ENCODE assay signal across 8 cellular contexts in genomic region chr5:136062563-136063274, GRCh38. TPM values are rescaled to one million over a fixed set of nuclear protein-coding genes. Genes with fewer than 3 reads are reported as not detected.
DNase-seq lines count a peak whose midpoint lies in the region; ATAC-seq, FAIRE-seq and TF ChIP-seq lines count a peak whose summit lies in the region.

No MANE protein-coding gene starts in this region.

- no peak for FAIRE-seq in H54 (lab: Jason Lieb, UNC)

- DNase-seq in NCI-H510A treated with DMSO at 0.1 percent for 48 hours (lab: John Stamatoyannopoulos, UW) (peak; percentile 19), NCI-H510A (lab: John Stamatoyannopoulos, UW) (no peak), SKM-1 treated with dmso at 0.1 percent for 144 hours (lab: John Stamatoyannopoulos, UW; ENCODE audit: unreplicated experiment) (peak; percentile 59), germinal center (ENCODE audit: low spot score) (peak; percentile 32), tibial nerve (ENCODE audit: low spot score in 2 of 2) (no peak), H54 (ENCODE audit: insufficient read length, low spot score) (no peak)

- TF ChIP-seq CTCF in tibial nerve (IDR thresholded peaks at IDR 0.05) = peak in 3 of 5 experiments; percentile 25 to 57 (median 25)

- no peak overlapping the region for H3K27ac ChIP-seq in tibial nerve

- no peak for TF ChIP-seq POLR2A in tibial nerve (IDR thresholded peaks at IDR 0.05)
- TF ChIP-seq POLR2A in H54 (IDR thresholded peaks at IDR 0.05; ENCODE audit: low read depth, low read length) = no peak

- peaks cover 0 to 48% (median 0%) of the 10 kb centered on the region in 3 donors for H3K36me3 ChIP-seq in tibial nerve

- H3K9me3 ChIP-seq in tibial nerve = no peaks in the 10 kb centered on the region

- 66 to 73% methylated on average over 5 of the region's 5 CpGs for WGBS in tibial nerve, 2 donors

- peak; percentile 71 for ATAC-seq in GM19372 (IDR thresholded peaks at IDR 0.05; ENCODE audit: low read depth, unreplicated experiment)
- ATAC-seq in HG03521 (IDR thresholded peaks at IDR 0.05; ENCODE audit: unreplicated experiment) = peak; percentile 74

- peaks cover 0 to 42% (median 10%) of the 10 kb centered on the region in 4 donors for H3K4me1 ChIP-seq in tibial nerve

- no peak for TF ChIP-seq EP300 in tibial nerve (IDR thresholded peaks at IDR 0.05)

- no peak overlapping the region for H3K4me3 ChIP-seq in tibial nerve

- H3K27me3 ChIP-seq in tibial nerve = no peaks in the 10 kb centered on the region

RNA-seq across cellular contexts. Expression of gene TGFBI, which starts 33.9 kb away (rescaled TPM):
- total RNA-seq in tibial nerve = 100 to 1,000 TPM; 158 to 291 (median 212) TPM

Comparison
In these comparisons a context has a peak if more than half of its experiments do, and no peak if none do; other contexts are left out.
1. DNase-seq: peak in NCI-H510A treated with DMSO at 0.1 percent for 48 hours (single experiment), SKM-1 treated with dmso at 0.1 percent for 144 hours (single experiment) and germinal center (single experiment); none in NCI-H510A (single experiment), tibial nerve (0 of 2) and H54 (single experiment).